In genomic region chr4:81736324-81736723, GRCh38 we compare ENCODE assay signal across 1 cellular context.
TF ChIP-seq lines count a peak whose summit lies in the region.

No MANE protein-coding gene starts in this region.

TF ChIP-seq in WTC11, 78 proteins besides CTCF, POLR2A, EP300 and RAD21 (continued from another document):
- no peak for TF ChIP-seq ZNF396 (CRISPR knock-in tag; IDR thresholded peaks at IDR 0.05; ENCODE audit: borderline replicate concordance)
- TF ChIP-seq NR3C1 (CRISPR knock-in tag; conservative IDR thresholded peaks at IDR 0.05; ENCODE audit: low read depth), result no peak
- no peak for TF ChIP-seq ZNF263 (CRISPR knock-in tag; IDR thresholded peaks at IDR 0.05; ENCODE audit: low read depth)
- TF ChIP-seq AR (CRISPR knock-in tag; IDR thresholded peaks at IDR 0.05), result no peak
